ENCODE assay signal across 27 cellular contexts in genomic region chr1:116131866-116132605, GRCh38. TPM values are rescaled to one million over a fixed set of nuclear protein-coding genes. Genes with fewer than 3 reads are reported as not detected.
DNase-seq lines count a peak whose midpoint lies in the region; ATAC-seq, FAIRE-seq and TF ChIP-seq lines count a peak whose summit lies in the region.
"Had no signal": no experiment of that assay in that cellular context is flagged by ENCODE, and none has a peak within 500 bp of the region (broad histone marks: within the 10 kb centered on the region; RNA-seq: fewer than 3 reads in every experiment).

No MANE protein-coding gene starts in this region.

- DNase-seq in NCI-H82 (lab: John Stamatoyannopoulos, UW): peak; percentile 13
- DNase-seq in NCI-H82 treated with DMSO at 0.1 percent for 48 hours (lab: John Stamatoyannopoulos, UW; ENCODE audit: unreplicated experiment): no peak
- DNase-seq in SKM-1 treated with dmso at 0.1 percent for 144 hours (lab: John Stamatoyannopoulos, UW; ENCODE audit: unreplicated experiment): peak; percentile 79
- peak; percentile 87 to 94 for DNase-seq in erythroblast (lab: John Stamatoyannopoulos, UW)
- DNase-seq in suprapubic skin (ENCODE audit: low spot score in 2 of 2): no peak
- no peak for DNase-seq in GM19239 (ENCODE audit: insufficient read length, low spot score)
- no peak for DNase-seq in SK-N-DZ (ENCODE audit: low spot score)
- DNase-seq: activated CD4-positive, alpha-beta T cell treated with anti-CD3 and anti-CD28 coated beads, Interleukin-2, amount 10 ng/mL, durations not matched to agents 7 days and 5 days; activated CD8-positive, alpha-beta memory T cell treated with anti-CD3 and anti-CD28 coated beads, Interleukin-2, amount 10 ng/mL, durations not matched to agents 7 days and 5 days; CD8-positive, alpha-beta T cell; DMS53; effector CD4-positive, alpha-beta T cell; GDM1; H9; Karpas-422; NK-92 treated with Interleukin-12 subunit alpha and Interleukin-12 subunit beta, amount 100 ng/mL, for 24 hours; stimulated activated CD4-positive, alpha-beta T cell treated with anti-CD3 and anti-CD28 coated beads, Interleukin-2, amount 100 ng/mL, for 48 hours; stimulated activated naive B cell treated with anti-CD40 and anti-IgM and Interleukin-4, amounts not matched to agents 10 μg/mL and 1 μg/mL and 100 μg/mL, for 72 hours; tibial artery had no signal

- H3K4me3 ChIP-seq in suprapubic skin: no peak overlapping the region
- H3K4me3 ChIP-seq: ascending aorta, tibial artery had no signal

- no peak for FAIRE-seq in GM19239 (lab: Jason Lieb, UNC)

- no peaks in the 10 kb centered on the region for H3K27me3 ChIP-seq in suprapubic skin
- H3K27me3 ChIP-seq: ascending aorta, neutrophil, tibial artery had no signal

- peaks cover 7% of the 10 kb centered on the region for H3K4me1 ChIP-seq in suprapubic skin
- H3K4me1 ChIP-seq: ascending aorta, tibial artery had no signal

- 60% methylated on average over 9 of the region's 9 CpGs for WGBS in suprapubic skin

- TF ChIP-seq POLR2A in erythroblast (IDR thresholded peaks at IDR 0.05; ENCODE audit: low read length) (peak; percentile 35), suprapubic skin (IDR thresholded peaks at IDR 0.05) (no peak)

- ATAC-seq in HG02938 (IDR thresholded peaks at IDR 0.05; ENCODE audit: unreplicated experiment): no peak
- ATAC-seq: activated CD8-positive, alpha-beta memory T cell treated with anti-CD3 and anti-CD28 coated beads, Interleukin-2, amount 10 ng/mL, durations not matched to agents 7 days and 5 days; activated naive CD4-positive, alpha-beta T cell treated with anti-CD3 and anti-CD28 coated beads, Interleukin-2, amount 50 U/mL, for 72 hours; activated T-helper 17 cell treated with anti-CD3 and anti-CD28 coated beads, Interleukin-2, amount 50 U/mL, for 72 hours; CD8-positive, alpha-beta T cell; stimulated activated naive B cell treated with anti-CD40 and anti-IgM and Interleukin-4, amounts not matched to agents 10 μg/mL and 1 μg/mL and 100 μg/mL, for 72 hours had no signal

- TF ChIP-seq CTCF in suprapubic skin (IDR thresholded peaks at IDR 0.05): no peak

- no peaks in the 10 kb centered on the region for H3K9me3 ChIP-seq in suprapubic skin
- H3K9me3 ChIP-seq: ascending aorta, neutrophil, tibial artery had no signal

- H3K27ac ChIP-seq in suprapubic skin: peak overlapping the region; percentile 31
- H3K27ac ChIP-seq: 22Rv1, ascending aorta, tibial artery had no signal

- TF ChIP-seq EP300 in suprapubic skin (IDR thresholded peaks at IDR 0.05): no peak

- H3K36me3 ChIP-seq in suprapubic skin: peaks cover 15% of the 10 kb centered on the region
- H3K36me3 ChIP-seq: ascending aorta, neutrophil, tibial artery had no signal

RNA-seq across cellular contexts. Expression of gene MAB21L3, which starts 20.8 kb away (rescaled TPM):
- total RNA-seq in suprapubic skin: 10 to 100 TPM in 3 of 4 donors, 1 to 10 TPM in 1; 9.7 to 26.6 (median 20.7) TPM
- not detected in 2 replicates for polyA plus RNA-seq in SK-N-DZ (2014; cell fraction: cytosol; rRNA removed)
- not detected in 2 replicates for polyA plus RNA-seq in SK-N-DZ (2014; cell fraction: nucleus; rRNA removed)
- total RNA-seq: activated CD4-positive, alpha-beta T cell treated with anti-CD3 and anti-CD28 coated beads, Interleukin-2, amount 10 ng/mL, durations not matched to agents 7 days and 5 days; activated CD8-positive, alpha-beta memory T cell treated with anti-CD3 and anti-CD28 coated beads, Interleukin-2, amount 10 ng/mL, durations not matched to agents 7 days and 5 days; activated naive CD4-positive, alpha-beta T cell treated with anti-CD3 and anti-CD28 coated beads, Interleukin-2, amount 50 U/mL, for 72 hours; activated T-helper 17 cell treated with anti-CD3 and anti-CD28 coated beads, Interleukin-2, amount 50 U/mL, for 72 hours; ascending aorta; CD8-positive, alpha-beta T cell; H9; HT1080; NCI-H460 had no signal

Comparison
In these comparisons a context has a peak if more than half of its experiments do, and no peak if none do; other contexts are left out.
1. DNase-seq: peak in NCI-H82 (single experiment), SKM-1 treated with dmso at 0.1 percent for 144 hours (single experiment) and erythroblast (2 of 2); none in NCI-H82 treated with DMSO at 0.1 percent for 48 hours (single experiment), suprapubic skin (0 of 2), GM19239 (single experiment) and SK-N-DZ (single experiment).